In the genomic region with DNA sequence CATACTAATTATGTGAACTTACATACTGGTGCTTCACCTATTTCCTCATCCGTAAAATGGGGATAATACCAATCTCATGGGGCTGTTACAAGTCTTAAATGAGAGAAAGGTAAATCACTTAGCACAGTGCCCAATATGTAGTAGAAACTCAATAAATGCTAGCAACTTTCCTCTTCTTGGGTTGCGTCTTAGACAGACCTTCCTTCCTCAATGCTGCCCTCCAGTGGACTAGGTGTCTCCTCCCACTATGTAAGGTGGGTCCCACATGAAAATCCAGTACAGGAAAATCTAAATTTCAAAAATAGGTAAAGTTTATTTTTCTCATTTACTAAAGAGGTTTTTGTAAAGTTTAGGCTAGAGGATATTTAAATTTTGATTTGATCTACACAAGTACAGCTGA, we compare ENCODE assay signal across 8 cellular contexts.
DNase-seq lines count a peak whose midpoint lies in the region; ATAC-seq and TF ChIP-seq lines count a peak whose summit lies in the region.

No MANE protein-coding gene starts in this region.

- H3K4me3 ChIP-seq in DND-41 (ENCODE audit: low read depth in 1 of 2, low read length in 2 of 2): no peak overlapping the region

- no peak overlapping the region for H3K9ac ChIP-seq in DND-41 (ENCODE audit: low read depth, low read length)

- DNase-seq in DND-41: peak; percentile 66
- peak; percentile 2 for DNase-seq in NCI-H748 treated with DMSO at 0.1 percent for 48 hours (lab: John Stamatoyannopoulos, UW)
- peak; percentile 27 for DNase-seq in activated T-cell treated with anti-CD3 and anti-CD28 coated beads, Interleukin-2, amount 50 U/mL, for 1 hour
- DNase-seq in germinal center (ENCODE audit: low spot score): peak; percentile 27
- peak; percentile 23 for DNase-seq in stimulated activated CD4-positive, alpha-beta T cell treated with anti-CD3 and anti-CD28 coated beads, Interleukin-4, amount 100 ng/mL, for 1 hour
- no peak for DNase-seq in DMS79 treated with DMSO at 0.1 percent for 48 hours (lab: John Stamatoyannopoulos, UW)

- peaks cover 9% of the 10 kb centered on the region for H3K36me3 ChIP-seq in DND-41 (ENCODE audit: insufficient read depth, low read length)

- peak; percentile 82 for TF ChIP-seq CTCF in DND-41 (IDR thresholded peaks at IDR 0.05; ENCODE audit: borderline replicate concordance, extremely low read depth, low read length, poor library complexity, severe bottlenecking)

- H3K4me1 ChIP-seq in DND-41 (ENCODE audit: insufficient read depth, low read length): no peaks in the 10 kb centered on the region

- H3K79me2 ChIP-seq in DND-41 (ENCODE audit: insufficient read depth, low read length): no peaks in the 10 kb centered on the region

- H4K20me1 ChIP-seq in DND-41 (ENCODE audit: insufficient read depth, low read length): no peaks in the 10 kb centered on the region

- H2AFZ ChIP-seq in DND-41 (ENCODE audit: low read depth, low read length): no peak overlapping the region

- H3K27me3 ChIP-seq in DND-41 (ENCODE audit: insufficient read depth, low read length, poor library complexity): no peaks in the 10 kb centered on the region

- H3K4me2 ChIP-seq in DND-41 (ENCODE audit: insufficient read depth, low read length): no peak overlapping the region

- no peaks in the 10 kb centered on the region for H3K9me3 ChIP-seq in DND-41 (ENCODE audit: insufficient read depth, low read length, severe bottlenecking)

- peak overlapping the region; percentile 59 for H3K27ac ChIP-seq in DND-41 (ENCODE audit: low read length)

- ATAC-seq in DND-41 (ENCODE audit: insufficient read depth, low read depth): peak; percentile 99
- ATAC-seq in GM21526 (IDR thresholded peaks at IDR 0.05; ENCODE audit: low FRiP score, unreplicated experiment): peak; percentile 80
- no peak for ATAC-seq in HG02981 (IDR thresholded peaks at IDR 0.05; ENCODE audit: unreplicated experiment)
